ENCODE assay signal across 3 cellular contexts in genomic region chr11:116134450-116134849, GRCh38.
"Had no signal": no experiment of that assay in that cellular context is flagged by ENCODE, and none has a peak within 500 bp of the region (broad histone marks: within the 10 kb centered on the region; RNA-seq: fewer than 3 reads in every experiment).

No MANE protein-coding gene starts in this region.

- DNase-seq: GDM1, GF-D8 had no signal

- ATAC-seq: GM12878 had no signal

- H3K4me3 ChIP-seq: GM12878 had no signal
